Comparison of ENCODE assay signal across 8 cellular contexts in the genomic region with DNA sequence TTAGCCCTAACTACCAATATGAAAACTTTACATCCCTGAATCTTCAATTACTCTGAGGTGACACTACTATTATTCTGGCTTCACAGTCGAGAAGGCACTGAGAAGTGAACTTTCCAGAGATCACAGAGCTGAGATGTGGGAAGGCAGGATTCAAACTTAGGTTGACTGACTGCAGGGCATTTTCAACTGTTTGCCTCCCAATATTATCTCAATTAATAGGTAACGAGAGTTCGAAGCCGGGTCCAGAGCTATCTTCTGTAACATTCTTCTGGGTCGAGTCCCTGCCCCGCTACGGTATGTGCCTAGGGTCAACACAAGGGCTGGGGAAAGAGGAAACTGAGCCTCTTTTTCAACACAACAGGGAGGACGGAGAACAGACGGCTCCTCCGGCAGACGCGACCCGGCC. TPM values are rescaled to one million over a fixed set of nuclear protein-coding genes. Genes with fewer than 3 reads are reported as not detected.
A peak's percentile ranks its signal among the peaks of the same experiment; 100 is the strongest.
DNase-seq lines count a peak whose midpoint lies in the region; ATAC-seq and TF ChIP-seq lines count a peak whose summit lies in the region.

No MANE protein-coding gene starts in this region.

- no peaks in the 10 kb centered on the region for H3K36me3 ChIP-seq in mucosa of stomach (ENCODE audit: control insufficient read depth, insufficient read depth, low read length)

- no peak for DNase-seq in MCF 10A (ENCODE audit: unreplicated experiment)
- no peak for DNase-seq in GM10266 (ENCODE audit: extremely low spot score)
- no peak for DNase-seq in germinal center (ENCODE audit: low spot score)
- no peak for DNase-seq in HuH-7.5 (ENCODE audit: low spot score)
- DNase-seq in SW 1271 (lab: John Stamatoyannopoulos, UW): no peak

- no peaks in the 10 kb centered on the region for H3K27me3 Mint-ChIP-seq in MCF 10A (ENCODE audit: insufficient read depth, unreplicated experiment)

- H3K27me3 ChIP-seq in mucosa of stomach (ENCODE audit: control insufficient read depth, insufficient read depth, low read length): no peaks in the 10 kb centered on the region

- peaks cover 16% of the 10 kb centered on the region for H3K4me1 ChIP-seq in mucosa of stomach (ENCODE audit: control insufficient read depth, insufficient read depth, low read length)

- H3K4me1 Mint-ChIP-seq in MCF 10A (ENCODE audit: insufficient read depth, unreplicated experiment): peaks cover 26% of the 10 kb centered on the region

- peaks cover 16% of the 10 kb centered on the region for H3K36me3 Mint-ChIP-seq in MCF 10A (ENCODE audit: insufficient read depth, unreplicated experiment)

- TF ChIP-seq CTCF in C4-2B (conservative IDR thresholded peaks at IDR 0.05) (no peak), MCF 10A (IDR thresholded peaks at IDR 0.05; ENCODE audit: unreplicated experiment) (no peak), GM10266 (IDR thresholded peaks at IDR 0.05; ENCODE audit: control insufficient read depth, insufficient read depth, low read depth, missing control alignments) (no peak)

- peak overlapping the region; percentile 94 for H3K4me3 Mint-ChIP-seq in MCF 10A (ENCODE audit: unreplicated experiment)

- peak; percentile 20 for ATAC-seq in HG03066 (IDR thresholded peaks at IDR 0.05; ENCODE audit: low read depth, unreplicated experiment)

- POLR2A ChIA-PET in MCF 10A (lab: Yijun Ruan, JAX): interaction anchor here (0.6 to 3.3 kb wide), 21 partner anchors 10 to 790 kb away, joined by 3 to 48 read pairs (median 4); a partner anchor contains a TSS

- H3K9me3 Mint-ChIP-seq in MCF 10A (ENCODE audit: unreplicated experiment): no peaks in the 10 kb centered on the region

- H3K4me3 ChIP-seq in mucosa of stomach (ENCODE audit: low read length): peak overlapping the region; percentile 95

- CTCF ChIA-PET in MCF 10A (lab: Yijun Ruan, JAX): interaction anchor here (1.1 kb wide), 2 partner anchors 44 to 76 kb away, joined by 3 to 4 read pairs; no protein-coding TSS in a partner anchor

- peak overlapping the region; percentile 99 for H3K9ac ChIP-seq in mucosa of stomach (ENCODE audit: low read length)

- H3K27ac ChIP-seq in C4-2B: peak overlapping the region; percentile 94

- H3K9me3 ChIP-seq in mucosa of stomach (ENCODE audit: control insufficient read depth, low read length): no peaks in the 10 kb centered on the region

- H3K27ac Mint-ChIP-seq in MCF 10A (ENCODE audit: low read depth, unreplicated experiment): peak overlapping the region; percentile 100

- intact Hi-C loops in MCF 10A (cut with micrococcal nuclease): loop anchor here (2.0 kb wide), 2 partner anchors 60 to 122 kb away; a partner anchor contains a TSS

- no TSS peak for BruUV-seq in MCF 10A (replicated peaks; lab: Mats Ljungman, UMichigan)

RNA-seq across cellular contexts. Expression of a gene that starts 0.8 kb away (rescaled TPM):
- 123 and 131 TPM in 2 replicates for total RNA-seq in MCF 10A (2022)
